18 cellular contexts compared by ENCODE assay signal in the genomic region with DNA sequence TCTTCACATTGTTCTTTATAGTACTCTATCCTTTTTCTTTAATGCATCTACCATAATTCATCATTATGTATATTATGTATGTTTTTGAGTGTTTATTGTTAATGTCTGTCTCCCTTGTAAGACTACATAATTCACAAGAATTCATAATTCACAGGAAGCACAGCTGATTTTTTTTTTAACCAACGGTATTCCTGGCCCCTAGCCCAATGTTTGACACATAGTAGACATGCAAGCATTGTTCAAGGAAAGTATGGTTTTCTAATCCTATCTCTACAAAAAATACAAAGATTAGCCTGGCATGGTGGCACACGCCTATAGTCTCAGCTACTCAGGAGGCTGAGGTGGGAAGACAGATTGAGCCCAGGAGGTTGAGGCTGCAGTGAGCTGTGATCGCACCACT.
DNase-seq lines count a peak whose midpoint lies in the region; ATAC-seq, FAIRE-seq and TF ChIP-seq lines count a peak whose summit lies in the region.
"Had no signal": no experiment of that assay in that cellular context is flagged by ENCODE, and none has a peak within 500 bp of the region (broad histone marks: within the 10 kb centered on the region; RNA-seq: fewer than 3 reads in every experiment).

No MANE protein-coding gene starts in this region.

- H3K27ac ChIP-seq in RWPE2 (ENCODE audit: poor library complexity, severe bottlenecking) = peak overlapping the region; percentile 3
- H3K27ac ChIP-seq in endothelial cell of umbilical vein (ENCODE audit: insufficient read depth, low read depth, low read length) = no peak overlapping the region
- peak overlapping the region; percentile 86 for H3K27ac ChIP-seq in neural cell (ENCODE audit: low read length)
- H3K27ac ChIP-seq: A549 had no signal

- intact Hi-C loops in endothelial cell of umbilical vein (cut with micrococcal nuclease) = no loop called here
- intact Hi-C loops in activated CD4-positive, alpha-beta T cell treated with anti-CD3 and anti-CD28 coated beads for 36 hours (cut with DNase I, micrococcal nuclease) = no loop called here

- H3K9me2 ChIP-seq in neural cell (ENCODE audit: insufficient read depth, low read length) = no peaks in the 10 kb centered on the region

- H2AFZ ChIP-seq in endothelial cell of umbilical vein (ENCODE audit: low read depth, low read length) = no peak overlapping the region
- no peak overlapping the region for H2AFZ ChIP-seq in neural cell (ENCODE audit: low read depth, low read length)

- H3K27me3 Mint-ChIP-seq in activated CD4-positive, alpha-beta T cell treated with anti-CD3 and anti-CD28 coated beads for 36 hours = no peaks in the 10 kb centered on the region

- peaks cover 3% of the 10 kb centered on the region; the same call in 1 of the 2 replicates for H3K27me3 ChIP-seq in MG63
- no peaks in the 10 kb centered on the region for H3K27me3 ChIP-seq in RWPE2 (ENCODE audit: insufficient read depth, poor library complexity, severe bottlenecking)
- peaks cover 0 to 1% of the 10 kb centered on the region in 2 experiments for H3K27me3 ChIP-seq in endothelial cell of umbilical vein (ENCODE audit: control insufficient read depth in 2 of 2, insufficient read depth in 2 of 2, low read length in 2 of 2)
- H3K27me3 ChIP-seq in neural cell (ENCODE audit: insufficient read depth, low read depth, low read length) = no peaks in the 10 kb centered on the region

- no peak overlapping the region for H3K9ac ChIP-seq in endothelial cell of umbilical vein (replicated peaks; ENCODE audit: extremely low read depth, insufficient read depth, low read length)
- peak overlapping the region; percentile 48 for H3K9ac ChIP-seq in neural cell (ENCODE audit: low read length)

- no peak for TF ChIP-seq POLR2A in endothelial cell of umbilical vein (IDR thresholded peaks at IDR 0.05; ENCODE audit: low read depth, low read length)

- H3K4me3 ChIP-seq in MG63 = no peak overlapping the region
- no peak overlapping the region for H3K4me3 ChIP-seq in RWPE2 (ENCODE audit: severe bottlenecking)
- no peak overlapping the region for H3K4me3 ChIP-seq in endothelial cell of umbilical vein (replicated peaks in 1 of 3; ENCODE audit: insufficient read depth in 1 of 3, low read depth in 1 of 3, low read length in 3 of 3)
- peak overlapping the region; percentile 36 for H3K4me3 ChIP-seq in neural cell (ENCODE audit: low read length)
- H3K4me3 ChIP-seq: A549 had no signal

- H3K9me3 Mint-ChIP-seq in activated CD4-positive, alpha-beta T cell treated with anti-CD3 and anti-CD28 coated beads for 36 hours (ENCODE audit: low read depth) = no peaks in the 10 kb centered on the region
- H3K9me3 Mint-ChIP-seq: CD8-positive, alpha-beta T cell; H9 had no signal

- no peak for ATAC-seq in RWPE2 (ENCODE audit: low read depth)
- no peak for ATAC-seq in activated CD4-positive, alpha-beta T cell treated with anti-CD3 and anti-CD28 coated beads for 36 hours
- ATAC-seq: A549; CD8-positive, alpha-beta T cell had no signal

- TF ChIP-seq CTCF in RWPE2 (IDR thresholded peaks at IDR 0.05; ENCODE audit: poor library complexity, severe bottlenecking) (no peak), endothelial cell of umbilical vein (IDR thresholded peaks at IDR 0.05; ENCODE audit: extremely low read depth in 1 of 2, insufficient read depth in 1 of 2, low read depth in 1 of 2, low read length in 2 of 2) (no peak), neural cell (IDR thresholded peaks at IDR 0.05; ENCODE audit: poor library complexity, severe bottlenecking) (no peak)

- no peaks in the 10 kb centered on the region for H4K20me1 ChIP-seq in endothelial cell of umbilical vein (replicated peaks; ENCODE audit: control insufficient read depth, extremely low read depth, insufficient read depth, low read length)
- H4K20me1 ChIP-seq in neural cell (ENCODE audit: insufficient read depth) = no peaks in the 10 kb centered on the region

- dilution Hi-C loops in endothelial cell of umbilical vein (cut with MboI; ENCODE audit: extremely low pct_ligation_motif_present, low sequenced_read_pairs) = no loop called here

- POLR2A ChIA-PET in endothelial cell of umbilical vein (lab: Charles Lee) = no interaction called here
- POLR2A ChIA-PET in activated CD4-positive, alpha-beta T cell treated with anti-CD3 and anti-CD28 coated beads for 36 hours (lab: Charles Lee) = no interaction called here

- H3K9me3 ChIP-seq in MG63 (no peaks in the 10 kb centered on the region), RWPE2 (ENCODE audit: severe bottlenecking) (no peaks in the 10 kb centered on the region), endothelial cell of umbilical vein (replicated peaks; ENCODE audit: control insufficient read depth, insufficient read depth, low read length) (no peaks in the 10 kb centered on the region), neural cell (ENCODE audit: low read length) (no peaks in the 10 kb centered on the region)
- H3K9me3 ChIP-seq: A549 had no signal

- no peaks in the 10 kb centered on the region for H3K9me1 ChIP-seq in endothelial cell of umbilical vein (replicated peaks; ENCODE audit: control insufficient read depth, extremely low read depth, insufficient read depth, low read length)

- H3K79me2 ChIP-seq in endothelial cell of umbilical vein (ENCODE audit: control insufficient read depth, insufficient read depth, low read length) (no peaks in the 10 kb centered on the region), neural cell (replicated peaks; ENCODE audit: insufficient read depth, low read length) (peaks cover 14% of the 10 kb centered on the region)

- H3K4me2 ChIP-seq in endothelial cell of umbilical vein (ENCODE audit: insufficient read depth, low read length) (no peak overlapping the region), neural cell (ENCODE audit: low read length) (no peak overlapping the region)
- H3K4me2 ChIP-seq: A549 had no signal

- H3K36me3 Mint-ChIP-seq in activated CD4-positive, alpha-beta T cell treated with anti-CD3 and anti-CD28 coated beads for 36 hours (ENCODE audit: low read depth) = no peaks in the 10 kb centered on the region
- H3K36me3 Mint-ChIP-seq: CD14-positive monocyte; CD8-positive, alpha-beta T cell had no signal

- H3K36me3 ChIP-seq in MG63 = no peaks in the 10 kb centered on the region
- H3K36me3 ChIP-seq in RWPE2 (ENCODE audit: low read depth) = no peaks in the 10 kb centered on the region
- no peaks in the 10 kb centered on the region for H3K36me3 ChIP-seq in endothelial cell of umbilical vein (ENCODE audit: control insufficient read depth in 2 of 2, extremely low read depth in 1 of 2, insufficient read depth in 2 of 2, low read length in 2 of 2)
- no peaks in the 10 kb centered on the region for H3K36me3 ChIP-seq in neural cell (ENCODE audit: insufficient read depth, low read length)

- BruUV-seq in endothelial cell of umbilical vein (replicated peaks; lab: Mats Ljungman, UMichigan) = no TSS peak

- H3K27ac Mint-ChIP-seq in activated CD4-positive, alpha-beta T cell treated with anti-CD3 and anti-CD28 coated beads for 36 hours = no peak overlapping the region
- H3K27ac Mint-ChIP-seq: CD14-positive monocyte; CD8-positive, alpha-beta T cell; H9 had no signal

- no peaks in the 10 kb centered on the region for H3K4me1 Mint-ChIP-seq in activated CD4-positive, alpha-beta T cell treated with anti-CD3 and anti-CD28 coated beads for 36 hours
- H3K4me1 Mint-ChIP-seq: CD14-positive monocyte had no signal

- TF ChIP-seq EP300 in neural cell (conservative IDR thresholded peaks at IDR 0.05; ENCODE audit: poor library complexity, severe bottlenecking) = no peak

- no peak overlapping the region for H3K4me3 Mint-ChIP-seq in activated CD4-positive, alpha-beta T cell treated with anti-CD3 and anti-CD28 coated beads for 36 hours
- H3K4me3 Mint-ChIP-seq: CD14-positive monocyte; CD8-positive, alpha-beta T cell; H9 had no signal

- peak; percentile 20 for DNase-seq in MG63
- no peak for DNase-seq in RWPE2 (ENCODE audit: low spot score)
- peak; percentile 60 for DNase-seq in endothelial cell of umbilical vein (ENCODE audit: low read depth, low spot score)
- DNase-seq in activated CD4-positive, alpha-beta T cell treated with anti-CD3 and anti-CD28 coated beads for 36 hours = no peak
- no peak for DNase-seq in frontal cortex (ENCODE audit: low spot score in 2 of 2)
- no peak for DNase-seq in NOMO-1 treated with DMSO at 0.1 percent for 48 hours (lab: John Stamatoyannopoulos, UW; ENCODE audit: unreplicated experiment)
- DNase-seq: CD8-positive, alpha-beta T cell; COR-L47; DMS153; DMS79 treated with DMSO at 0.1 percent for 48 hours; EL; GOT3; H9 had no signal

- FAIRE-seq in endothelial cell of umbilical vein (lab: Jason Lieb, UNC) (no peak), frontal cortex (lab: Jason Lieb, UNC) (no peak)
- FAIRE-seq: A549, G401.6, GM12891 had no signal

- H3K4me1 ChIP-seq in RWPE2 (ENCODE audit: insufficient read depth, poor library complexity, severe bottlenecking) (peaks cover 21% of the 10 kb centered on the region), endothelial cell of umbilical vein (ENCODE audit: control insufficient read depth, extremely low read depth, insufficient read depth, low read length) (no peaks in the 10 kb centered on the region)
- H3K4me1 ChIP-seq: A549 had no signal

- CTCF ChIA-PET in endothelial cell of umbilical vein (lab: Charles Lee) = interaction anchor here (1.4 kb wide), 1 partner anchor 14 kb away, joined by 4 read pairs; no protein-coding TSS in a partner anchor
- CTCF ChIA-PET in activated CD4-positive, alpha-beta T cell treated with anti-CD3 and anti-CD28 coated beads for 36 hours (lab: Charles Lee) = interaction anchor here (1.9 kb wide), 1 partner anchor 56 kb away, joined by 4 read pairs; no protein-coding TSS in a partner anchor

- no peak for TF ChIP-seq RAD21 in neural cell (conservative IDR thresholded peaks at IDR 0.05)

- H3F3A ChIP-seq in neural cell (ENCODE audit: insufficient read depth, low read length, poor library complexity, severe bottlenecking) = no peaks in the 10 kb centered on the region

TF ChIP-seq in endothelial cell of umbilical vein, 7 proteins besides CTCF, POLR2A, EP300 and RAD21 (continues in another document):
- TF ChIP-seq GATA2 (IDR thresholded peaks at IDR 0.05; ENCODE audit: insufficient read depth, insufficient read length, low read depth, low read length) (no peak), FOS (IDR thresholded peaks at IDR 0.05; ENCODE audit: borderline replicate concordance, insufficient read depth, low read length) (no peak)
- TF ChIP-seq, protein P1, sequence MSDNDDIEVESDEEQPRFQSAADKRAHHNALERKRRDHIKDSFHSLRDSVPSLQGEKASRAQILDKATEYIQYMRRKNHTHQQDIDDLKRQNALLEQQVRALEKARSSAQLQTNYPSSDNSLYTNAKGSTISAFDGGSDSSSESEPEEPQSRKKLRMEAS (IDR thresholded peaks at IDR 0.05; ENCODE audit: insufficient read depth, insufficient read length) = no peak

Comparison
In these comparisons a context has a peak if more than half of its experiments do, and no peak if none do; other contexts are left out.
1. DNase-seq: peak in MG63 (single experiment) and endothelial cell of umbilical vein (single experiment); none in RWPE2 (single experiment), activated CD4-positive, alpha-beta T cell treated with anti-CD3 and anti-CD28 coated beads for 36 hours (single experiment), frontal cortex (0 of 2) and NOMO-1 treated with DMSO at 0.1 percent for 48 hours (single experiment).